9 cellular contexts compared by ENCODE assay signal in genomic region chr9:127347831-127348699, GRCh38. TPM values are rescaled to one million over a fixed set of nuclear protein-coding genes. Genes with fewer than 3 reads are reported as not detected.
DNase-seq lines count a peak whose midpoint lies in the region; ATAC-seq and TF ChIP-seq lines count a peak whose summit lies in the region.
"Had no signal": no experiment of that assay in that cellular context is flagged by ENCODE, and none has a peak within 500 bp of the region (broad histone marks: within the 10 kb centered on the region; RNA-seq: fewer than 3 reads in every experiment).

No MANE protein-coding gene starts in this region.

- ATAC-seq in HG03442 (IDR thresholded peaks at IDR 0.05; ENCODE audit: unreplicated experiment): no peak
- no peak for ATAC-seq in GM21528 (IDR thresholded peaks at IDR 0.05; ENCODE audit: low FRiP score, unreplicated experiment)

- H3K9me3 Mint-ChIP-seq in progenitor cell of endocrine pancreas (ENCODE audit: low read depth): no peaks in the 10 kb centered on the region

- DNase-seq in GM12864 (ENCODE audit: low read depth): peak; percentile 4
- DNase-seq in NCI-H2196 (lab: John Stamatoyannopoulos, UW; ENCODE audit: unreplicated experiment): peak; percentile 7
- peak; percentile 19 for DNase-seq in dedifferentiated amniotic fluid mesenchymal stem cell (ENCODE audit: extremely low spot score)
- no peak for DNase-seq in progenitor cell of endocrine pancreas (ENCODE audit: low spot score, unreplicated experiment)
- no peak for DNase-seq in stimulated activated CD4-positive, alpha-beta T cell treated with anti-CD3 and anti-CD28 coated beads, Interleukin-2, amount 100 ng/mL, for 24 hours
- DNase-seq in COR-L47 (lab: John Stamatoyannopoulos, UW): no peak
- DNase-seq: central memory CD4-positive, alpha-beta T cell had no signal

- no peak overlapping the region for H3K27ac Mint-ChIP-seq in progenitor cell of endocrine pancreas

- no peak overlapping the region for H3K4me3 Mint-ChIP-seq in progenitor cell of endocrine pancreas (ENCODE audit: low read depth)

- H3K27me3 Mint-ChIP-seq in progenitor cell of endocrine pancreas: no peaks in the 10 kb centered on the region

- H3K4me3 ChIP-seq in GM12864 (ENCODE audit: low read depth, low read length): no peak overlapping the region

- peaks cover 4% of the 10 kb centered on the region for H3K4me1 Mint-ChIP-seq in progenitor cell of endocrine pancreas (ENCODE audit: low read depth)

- TF ChIP-seq CTCF in GM12864 (IDR thresholded peaks at IDR 0.05; ENCODE audit: low read depth, low read length, missing control alignments): peak; percentile 46
- TF ChIP-seq CTCF in progenitor cell of endocrine pancreas (IDR thresholded peaks at IDR 0.05; ENCODE audit: unreplicated experiment): peak; percentile 30

- no peaks in the 10 kb centered on the region for H3K36me3 Mint-ChIP-seq in progenitor cell of endocrine pancreas (ENCODE audit: insufficient read depth)

RNA-seq across cellular contexts. Expression of gene SLC2A8, which starts 48.9 kb away (rescaled TPM):
- total RNA-seq in progenitor cell of endocrine pancreas: 48.0 and 50.7 TPM in 2 replicates

Comparison
In these comparisons a context has a peak if more than half of its experiments do, and no peak if none do; other contexts are left out.
1. DNase-seq: peak in GM12864 (single experiment), NCI-H2196 (single experiment) and dedifferentiated amniotic fluid mesenchymal stem cell (single experiment); none in progenitor cell of endocrine pancreas (single experiment), stimulated activated CD4-positive, alpha-beta T cell treated with anti-CD3 and anti-CD28 coated beads, Interleukin-2, amount 100 ng/mL, for 24 hours (0 of 2) and COR-L47 (single experiment).